In genomic region chr1:220453371-220453770, GRCh38 we compare ENCODE assay signal across 28 cellular contexts.
"Had no signal": no experiment of that assay in that cellular context is flagged by ENCODE, and none has a peak within 500 bp of the region (broad histone marks: within the 10 kb centered on the region; RNA-seq: fewer than 3 reads in every experiment).

No MANE protein-coding gene starts in this region.

- DNase-seq: naive thymus-derived CD8-positive, alpha-beta T cell; nephron progenitor cell; nucleus accumbens; posterior cingulate gyrus; psoas muscle; right cardiac atrium; right lobe of liver; sigmoid colon; small intestine; stimulated activated CD4-positive, alpha-beta T cell treated with anti-CD3 and anti-CD28 coated beads, Interleukin-15, amount 100 ng/mL, for 24 hours; stimulated activated CD4-positive, alpha-beta T cell treated with anti-CD3 and anti-CD28 coated beads, Interleukin-2, amount 100 ng/mL, for 24 hours; stimulated activated CD4-positive, alpha-beta T cell treated with anti-CD3 and anti-CD28 coated beads, Interleukin-2, amount 100 ng/mL, for 48 hours; stimulated activated CD4-positive, alpha-beta T cell treated with anti-CD3 and anti-CD28 coated beads, Interleukin-4, amount 100 ng/mL, for 24 hours; stimulated activated naive B cell treated with anti-CD40 and anti-IgM and Interleukin-4, amounts not matched to agents 10 μg/mL and 1 μg/mL and 100 μg/mL, for 72 hours; stimulated activated naive CD4-positive, alpha-beta T cell treated with Interleukin-2 at 50 U/mL for 16 hours; stomach; thyroid gland; upper lobe of left lung had no signal

- ATAC-seq: naive thymus-derived CD8-positive, alpha-beta T cell; natural killer cell treated with Interleukin-12 subunit alpha and Interleukin-12 subunit beta and Interleukin-15 and Interleukin-18, amount 100 ng/mL, for 72 hours; psoas muscle; right cardiac atrium; right lobe of liver; stimulated activated effector memory CD8-positive, alpha-beta T cell treated with anti-CD3 and anti-CD28 coated beads, Interleukin-12 subunit alpha, Interleukin-12 subunit beta, amount 100 ng/mL, for 72 hours; stimulated activated naive B cell treated with anti-CD40 and anti-IgM and Interleukin-4, amounts not matched to agents 10 μg/mL and 1 μg/mL and 100 μg/mL, for 72 hours had no signal

- H3K79me2 ChIP-seq: parathyroid adenoma had no signal

- H3K4me3 ChIP-seq: psoas muscle, right lobe of liver, sigmoid colon, stomach, thoracic aorta, thyroid gland, tibial nerve, upper lobe of left lung, vagina had no signal

- H3K27ac ChIP-seq: neutrophil, parathyroid adenoma, psoas muscle, right lobe of liver, sigmoid colon, stomach, thoracic aorta, thyroid gland, tibial nerve, upper lobe of left lung, vagina had no signal

- H3K36me3 ChIP-seq: neutrophil, right lobe of liver, sigmoid colon, stomach, thoracic aorta, thyroid gland, tibial nerve, upper lobe of left lung, vagina had no signal

- H3K27me3 ChIP-seq: neutrophil, right lobe of liver, sigmoid colon, stomach, thyroid gland, tibial nerve, upper lobe of left lung, vagina had no signal

- H2AFZ ChIP-seq: parathyroid adenoma had no signal

- H3K9me3 Mint-ChIP-seq: neural crest cell; stimulated activated effector memory CD8-positive, alpha-beta T cell treated with anti-CD3 and anti-CD28 coated beads, Interleukin-12 subunit alpha, Interleukin-12 subunit beta, amount 100 ng/mL, for 72 hours; stimulated activated naive CD8-positive, alpha-beta T cell treated with anti-CD3 and anti-CD28 coated beads, Interleukin-15, Interleukin-2, amounts not matched to agents 100 ng/mL and 50 ng/mL, for 24 hours had no signal

- H3K4me1 Mint-ChIP-seq: naive thymus-derived CD8-positive, alpha-beta T cell; stimulated activated effector memory CD8-positive, alpha-beta T cell treated with anti-CD3 and anti-CD28 coated beads, Interleukin-12 subunit alpha, Interleukin-12 subunit beta, amount 100 ng/mL, for 72 hours; stimulated activated naive B cell treated with anti-CD40 and anti-IgM and Interleukin-4, amounts not matched to agents 10 μg/mL and 1 μg/mL and 100 μg/mL, for 72 hours had no signal

- H3K36me3 Mint-ChIP-seq: naive thymus-derived CD8-positive, alpha-beta T cell; natural killer cell treated with Interleukin-12 subunit alpha and Interleukin-12 subunit beta and Interleukin-15 and Interleukin-18, amount 100 ng/mL, for 72 hours; stimulated activated effector memory CD8-positive, alpha-beta T cell treated with anti-CD3 and anti-CD28 coated beads, Interleukin-12 subunit alpha, Interleukin-12 subunit beta, amount 100 ng/mL, for 72 hours; stimulated activated naive B cell treated with anti-CD40 and anti-IgM and Interleukin-4, amounts not matched to agents 10 μg/mL and 1 μg/mL and 100 μg/mL, for 72 hours had no signal

- H3K9ac ChIP-seq: parathyroid adenoma had no signal

- H3K4me1 ChIP-seq: parathyroid adenoma, psoas muscle, right lobe of liver, sigmoid colon, stomach, thyroid gland, vagina had no signal

- H3K9me3 ChIP-seq: neutrophil, psoas muscle, right lobe of liver, sigmoid colon, stomach, thoracic aorta, thyroid gland, tibial nerve, upper lobe of left lung, vagina had no signal

- H3K4me3 Mint-ChIP-seq: naive thymus-derived CD8-positive, alpha-beta T cell; natural killer cell treated with Interleukin-12 subunit alpha and Interleukin-12 subunit beta and Interleukin-15 and Interleukin-18, amount 100 ng/mL, for 72 hours; nephron progenitor cell; neural crest cell; stimulated activated effector memory CD8-positive, alpha-beta T cell treated with anti-CD3 and anti-CD28 coated beads, Interleukin-12 subunit alpha, Interleukin-12 subunit beta, amount 100 ng/mL, for 72 hours; stimulated activated naive B cell treated with anti-CD40 and anti-IgM and Interleukin-4, amounts not matched to agents 10 μg/mL and 1 μg/mL and 100 μg/mL, for 72 hours; stimulated activated naive CD8-positive, alpha-beta T cell treated with anti-CD3 and anti-CD28 coated beads, Interleukin-15, Interleukin-2, amounts not matched to agents 100 ng/mL and 50 ng/mL, for 24 hours had no signal

- FAIRE-seq: small intestine, urothelium cell line had no signal
